In genomic region chrX:151073767-151074166, GRCh38 we compare ENCODE assay signal across 34 cellular contexts.
"Had no signal": no experiment of that assay in that cellular context is flagged by ENCODE, and none has a peak within 500 bp of the region (broad histone marks: within the 10 kb centered on the region; RNA-seq: fewer than 3 reads in every experiment).

No MANE protein-coding gene starts in this region.

- H3K9ac ChIP-seq: KMS-11 had no signal

- H3K4me3 ChIP-seq: MG63 had no signal

- H3K27me3 ChIP-seq: MG63 had no signal

- H3K27ac ChIP-seq: KMS-11 had no signal

- H3K36me3 ChIP-seq: MG63 had no signal

- DNase-seq: Karpas-422, Kasumi-1, MG63, MM.1S, MV-4-11, NCI-H1048, NCI-H1092, NCI-H1092 treated with DMSO at 0.1 percent for 48 hours, NCI-H1105, NCI-H1105 treated with DMSO at 0.1 percent for 48 hours, NCI-H1417, NCI-H1417 treated with DMSO at 0.1 percent for 48 hours, NCI-H1436, NCI-H1436 treated with DMSO at 0.1 percent for 48 hours, NCI-H146, NCI-H1694, NCI-H1694 treated with DMSO at 0.1 percent for 48 hours, NCI-H187, NCI-H187 treated with DMSO at 0.1 percent for 48 hours, NCI-H1930, NCI-H2029, NCI-H2029 treated with DMSO at 0.1 percent for 48 hours, NCI-H2081, NCI-H2081 treated with DMSO at 0.1 percent for 48 hours, NCI-H2107, NCI-H2171, NCI-H2171 treated with DMSO at 0.1 percent for 48 hours, NCI-H2227 treated with DMSO at 0.1 percent for 48 hours, NCI-H226, NCI-H345, NCI-H446, NCI-H446 treated with DMSO at 0.1 percent for 48 hours, NCI-H510A had no signal

- H3K9me3 ChIP-seq: MG63 had no signal
